ENCODE assay signal across 1 cellular context in genomic region chr21:46228345-46229051, GRCh38.
TF ChIP-seq lines count a peak whose summit lies in the region.

Gene LSS (minus strand): TSS chr21:46228774. CDS start chr21:46228745, 29 bp downstream.

TF ChIP-seq in K562, 482 proteins besides CTCF, POLR2A, EP300 and RAD21 (continued from another document and continues in another):
- no peak for TF ChIP-seq MBD1 (CRISPR knock-in tag; IDR thresholded peaks at IDR 0.05)
- 0 out of 2 replicates have a peak, but pooled peaks have one; percentile 26 for TF ChIP-seq CBFA2T3 (IDR thresholded peaks at IDR 0.05)
- TF ChIP-seq POLR2AphosphoS5 (IDR thresholded peaks at IDR 0.05; ENCODE audit: control insufficient read depth, insufficient read depth, low read depth, low read length): no peak
- TF ChIP-seq, protein P1, sequence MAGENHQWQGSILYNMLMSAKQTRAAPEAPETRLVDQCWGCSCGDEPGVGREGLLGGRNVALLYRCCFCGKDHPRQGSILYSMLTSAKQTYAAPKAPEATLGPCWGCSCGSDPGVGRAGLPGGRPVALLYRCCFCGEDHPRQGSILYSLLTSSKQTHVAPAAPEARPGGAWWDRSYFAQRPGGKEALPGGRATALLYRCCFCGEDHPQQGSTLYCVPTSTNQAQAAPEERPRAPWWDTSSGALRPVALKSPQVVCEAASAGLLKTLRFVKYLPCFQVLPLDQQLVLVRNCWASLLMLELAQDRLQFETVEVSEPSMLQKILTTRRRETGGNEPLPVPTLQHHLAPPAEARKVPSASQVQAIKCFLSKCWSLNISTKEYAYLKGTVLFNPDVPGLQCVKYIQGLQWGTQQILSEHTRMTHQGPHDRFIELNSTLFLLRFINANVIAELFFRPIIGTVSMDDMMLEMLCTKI (IDR thresholded peaks at IDR 0.05; ENCODE audit: partially characterized antibody): no peak
- TF ChIP-seq, protein P2, sequence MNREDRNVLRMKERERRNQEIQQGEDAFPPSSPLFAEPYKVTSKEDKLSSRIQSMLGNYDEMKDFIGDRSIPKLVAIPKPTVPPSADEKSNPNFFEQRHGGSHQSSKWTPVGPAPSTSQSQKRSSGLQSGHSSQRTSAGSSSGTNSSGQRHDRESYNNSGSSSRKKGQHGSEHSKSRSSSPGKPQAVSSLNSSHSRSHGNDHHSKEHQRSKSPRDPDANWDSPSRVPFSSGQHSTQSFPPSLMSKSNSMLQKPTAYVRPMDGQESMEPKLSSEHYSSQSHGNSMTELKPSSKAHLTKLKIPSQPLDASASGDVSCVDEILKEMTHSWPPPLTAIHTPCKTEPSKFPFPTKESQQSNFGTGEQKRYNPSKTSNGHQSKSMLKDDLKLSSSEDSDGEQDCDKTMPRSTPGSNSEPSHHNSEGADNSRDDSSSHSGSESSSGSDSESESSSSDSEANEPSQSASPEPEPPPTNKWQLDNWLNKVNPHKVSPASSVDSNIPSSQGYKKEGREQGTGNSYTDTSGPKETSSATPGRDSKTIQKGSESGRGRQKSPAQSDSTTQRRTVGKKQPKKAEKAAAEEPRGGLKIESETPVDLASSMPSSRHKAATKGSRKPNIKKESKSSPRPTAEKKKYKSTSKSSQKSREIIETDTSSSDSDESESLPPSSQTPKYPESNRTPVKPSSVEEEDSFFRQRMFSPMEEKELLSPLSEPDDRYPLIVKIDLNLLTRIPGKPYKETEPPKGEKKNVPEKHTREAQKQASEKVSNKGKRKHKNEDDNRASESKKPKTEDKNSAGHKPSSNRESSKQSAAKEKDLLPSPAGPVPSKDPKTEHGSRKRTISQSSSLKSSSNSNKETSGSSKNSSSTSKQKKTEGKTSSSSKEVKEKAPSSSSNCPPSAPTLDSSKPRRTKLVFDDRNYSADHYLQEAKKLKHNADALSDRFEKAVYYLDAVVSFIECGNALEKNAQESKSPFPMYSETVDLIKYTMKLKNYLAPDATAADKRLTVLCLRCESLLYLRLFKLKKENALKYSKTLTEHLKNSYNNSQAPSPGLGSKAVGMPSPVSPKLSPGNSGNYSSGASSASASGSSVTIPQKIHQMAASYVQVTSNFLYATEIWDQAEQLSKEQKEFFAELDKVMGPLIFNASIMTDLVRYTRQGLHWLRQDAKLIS (CRISPR knock-in tag; IDR thresholded peaks at IDR 0.05): no peak
- 0 out of 2 replicates have a peak, but pooled peaks have one; percentile 23 for TF ChIP-seq IRF1 (CRISPR knock-in tag; IDR thresholded peaks at IDR 0.05; ENCODE audit: borderline replicate concordance)
- TF ChIP-seq SETDB1 (IDR thresholded peaks at IDR 0.05; ENCODE audit: low read length): no peak
- no peak for TF ChIP-seq CTCFL (IDR thresholded peaks at IDR 0.05; ENCODE audit: borderline replicate concordance, insufficient read depth, low read depth, low read length, poor library complexity, severe bottlenecking)
- TF ChIP-seq RBM22 (IDR thresholded peaks at IDR 0.05; ENCODE audit: low read depth, low read length, poor library complexity, severe bottlenecking): peak; percentile 8
- no peak for TF ChIP-seq LEF1 (IDR thresholded peaks at IDR 0.05)
- no peak for TF ChIP-seq CREB3L1 (IDR thresholded peaks at IDR 0.05; ENCODE audit: borderline replicate concordance, low read depth)
- peak; percentile 96 for TF ChIP-seq BHLHE40 (IDR thresholded peaks at IDR 0.05; ENCODE audit: low read length)
- peak; percentile 31 for TF ChIP-seq KDM5B (IDR thresholded peaks at IDR 0.05; ENCODE audit: insufficient replicate concordance, low read depth, low read length)
- TF ChIP-seq, protein P3, sequence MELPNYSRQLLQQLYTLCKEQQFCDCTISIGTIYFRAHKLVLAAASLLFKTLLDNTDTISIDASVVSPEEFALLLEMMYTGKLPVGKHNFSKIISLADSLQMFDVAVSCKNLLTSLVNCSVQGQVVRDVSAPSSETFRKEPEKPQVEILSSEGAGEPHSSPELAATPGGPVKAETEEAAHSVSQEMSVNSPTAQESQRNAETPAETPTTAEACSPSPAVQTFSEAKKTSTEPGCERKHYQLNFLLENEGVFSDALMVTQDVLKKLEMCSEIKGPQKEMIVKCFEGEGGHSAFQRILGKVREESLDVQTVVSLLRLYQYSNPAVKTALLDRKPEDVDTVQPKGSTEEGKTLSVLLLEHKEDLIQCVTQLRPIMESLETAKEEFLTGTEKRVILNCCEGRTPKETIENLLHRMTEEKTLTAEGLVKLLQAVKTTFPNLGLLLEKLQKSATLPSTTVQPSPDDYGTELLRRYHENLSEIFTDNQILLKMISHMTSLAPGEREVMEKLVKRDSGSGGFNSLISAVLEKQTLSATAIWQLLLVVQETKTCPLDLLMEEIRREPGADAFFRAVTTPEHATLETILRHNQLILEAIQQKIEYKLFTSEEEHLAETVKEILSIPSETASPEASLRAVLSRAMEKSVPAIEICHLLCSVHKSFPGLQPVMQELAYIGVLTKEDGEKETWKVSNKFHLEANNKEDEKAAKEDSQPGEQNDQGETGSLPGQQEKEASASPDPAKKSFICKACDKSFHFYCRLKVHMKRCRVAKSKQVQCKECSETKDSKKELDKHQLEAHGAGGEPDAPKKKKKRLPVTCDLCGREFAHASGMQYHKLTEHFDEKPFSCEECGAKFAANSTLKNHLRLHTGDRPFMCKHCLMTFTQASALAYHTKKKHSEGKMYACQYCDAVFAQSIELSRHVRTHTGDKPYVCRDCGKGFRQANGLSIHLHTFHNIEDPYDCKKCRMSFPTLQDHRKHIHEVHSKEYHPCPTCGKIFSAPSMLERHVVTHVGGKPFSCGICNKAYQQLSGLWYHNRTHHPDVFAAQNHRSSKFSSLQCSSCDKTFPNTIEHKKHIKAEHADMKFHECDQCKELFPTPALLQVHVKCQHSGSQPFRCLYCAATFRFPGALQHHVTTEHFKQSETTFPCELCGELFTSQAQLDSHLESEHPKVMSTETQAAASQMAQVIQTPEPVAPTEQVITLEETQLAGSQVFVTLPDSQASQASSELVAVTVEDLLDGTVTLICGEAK (IDR thresholded peaks at IDR 0.05): 0 out of 2 replicates have a peak, but pooled peaks have one; percentile 35
- TF ChIP-seq, protein P3 (CRISPR knock-in tag; IDR thresholded peaks at IDR 0.05): no peak
- TF ChIP-seq IFI16 (CRISPR knock-in tag; IDR thresholded peaks at IDR 0.05): no peak
- TF ChIP-seq NRF1 (conservative IDR thresholded peaks at IDR 0.05 in 1 of 2, IDR thresholded peaks at IDR 0.05 in 1 of 2): peak; percentile 94 to 95
- TF ChIP-seq, protein P4, sequence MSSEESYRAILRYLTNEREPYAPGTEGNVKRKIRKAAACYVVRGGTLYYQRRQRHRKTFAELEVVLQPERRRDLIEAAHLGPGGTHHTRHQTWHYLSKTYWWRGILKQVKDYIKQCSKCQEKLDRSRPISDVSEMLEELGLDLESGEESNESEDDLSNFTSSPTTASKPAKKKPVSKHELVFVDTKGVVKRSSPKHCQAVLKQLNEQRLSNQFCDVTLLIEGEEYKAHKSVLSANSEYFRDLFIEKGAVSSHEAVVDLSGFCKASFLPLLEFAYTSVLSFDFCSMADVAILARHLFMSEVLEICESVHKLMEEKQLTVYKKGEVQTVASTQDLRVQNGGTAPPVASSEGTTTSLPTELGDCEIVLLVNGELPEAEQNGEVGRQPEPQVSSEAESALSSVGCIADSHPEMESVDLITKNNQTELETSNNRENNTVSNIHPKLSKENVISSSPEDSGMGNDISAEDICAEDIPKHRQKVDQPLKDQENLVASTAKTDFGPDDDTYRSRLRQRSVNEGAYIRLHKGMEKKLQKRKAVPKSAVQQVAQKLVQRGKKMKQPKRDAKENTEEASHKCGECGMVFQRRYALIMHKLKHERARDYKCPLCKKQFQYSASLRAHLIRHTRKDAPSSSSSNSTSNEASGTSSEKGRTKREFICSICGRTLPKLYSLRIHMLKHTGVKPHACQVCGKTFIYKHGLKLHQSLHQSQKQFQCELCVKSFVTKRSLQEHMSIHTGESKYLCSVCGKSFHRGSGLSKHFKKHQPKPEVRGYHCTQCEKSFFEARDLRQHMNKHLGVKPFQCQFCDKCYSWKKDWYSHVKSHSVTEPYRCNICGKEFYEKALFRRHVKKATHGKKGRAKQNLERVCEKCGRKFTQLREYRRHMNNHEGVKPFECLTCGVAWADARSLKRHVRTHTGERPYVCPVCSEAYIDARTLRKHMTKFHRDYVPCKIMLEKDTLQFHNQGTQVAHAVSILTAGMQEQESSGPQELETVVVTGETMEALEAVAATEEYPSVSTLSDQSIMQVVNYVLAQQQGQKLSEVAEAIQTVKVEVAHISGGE (CRISPR knock-in tag; IDR thresholded peaks at IDR 0.05): 0 out of 6 replicates have a peak, but pooled peaks of 1 of the 3 experiments have one; percentile 8
- no peak for TF ChIP-seq ELF2 (CRISPR knock-in tag; IDR thresholded peaks at IDR 0.05)
- TF ChIP-seq ZEB2 (IDR thresholded peaks at IDR 0.05): no peak
- TF ChIP-seq E2F6 (IDR thresholded peaks at IDR 0.05; ENCODE audit: borderline replicate concordance in 1 of 2, extremely low read depth in 1 of 2, insufficient read depth in 1 of 2, insufficient read length in 1 of 2, low read depth in 1 of 2, low read length in 1 of 2, poor library complexity in 1 of 2, severe bottlenecking in 1 of 2): peak; percentile 59 to 74
- peak; percentile 50; the same call in 1 of the 2 replicates for TF ChIP-seq SMAD4 (CRISPR knock-in tag; conservative IDR thresholded peaks at IDR 0.05)
